15 cellular contexts compared by ENCODE assay signal in the genomic region with DNA sequence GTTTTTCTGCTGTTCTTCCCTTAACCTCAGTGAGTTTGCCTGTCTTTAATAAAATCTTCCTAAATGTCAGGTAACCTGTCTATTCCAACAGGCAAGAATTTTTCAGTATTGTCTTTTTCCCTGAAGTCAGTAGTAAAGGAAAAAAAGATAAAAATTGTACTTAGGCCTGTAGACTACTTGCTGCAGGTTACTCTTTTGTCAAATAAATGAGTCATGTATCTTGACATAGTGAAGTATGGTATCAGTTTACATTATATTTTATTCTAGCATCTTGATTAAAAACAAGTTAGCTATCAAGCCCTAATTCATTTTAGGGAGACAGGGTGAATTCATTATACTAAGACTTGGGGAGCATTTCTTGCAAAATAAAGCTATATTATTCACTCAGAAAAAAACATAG. TPM values are rescaled to one million over a fixed set of nuclear protein-coding genes. Genes with fewer than 3 reads are reported as not detected.
DNase-seq lines count a peak whose midpoint lies in the region; ATAC-seq and TF ChIP-seq lines count a peak whose summit lies in the region.
"Had no signal": no experiment of that assay in that cellular context is flagged by ENCODE, and none has a peak within 500 bp of the region (broad histone marks: within the 10 kb centered on the region; RNA-seq: fewer than 3 reads in every experiment).

No MANE protein-coding gene starts in this region.

- no peaks in the 10 kb centered on the region for H3F3A ChIP-seq in GM23248 (ENCODE audit: insufficient read depth)

- no peak for ATAC-seq in natural killer cell treated with Interleukin-12 subunit alpha and Interleukin-12 subunit beta and Interleukin-15 and Interleukin-18, amount 100 ng/mL, for 72 hours

- H3K36me3 ChIP-seq in breast epithelium (no peaks in the 10 kb centered on the region), GM23248 (ENCODE audit: low read depth) (peaks cover under 1% of the 10 kb centered on the region; the same call in 1 of the 2 replicates)

- no peak overlapping the region for H3K4me3 Mint-ChIP-seq in activated naive CD4-positive, alpha-beta T cell treated with anti-CD3 and anti-CD28 coated beads, Interleukin-2, amount 10 ng/mL, durations not matched to agents 7 days and 5 days
- no peak overlapping the region for H3K4me3 Mint-ChIP-seq in natural killer cell treated with Interleukin-12 subunit alpha and Interleukin-12 subunit beta and Interleukin-15 and Interleukin-18, amount 100 ng/mL, for 72 hours

- peak overlapping the region; percentile 20 for H3K27ac Mint-ChIP-seq in activated naive CD4-positive, alpha-beta T cell treated with anti-CD3 and anti-CD28 coated beads, Interleukin-2, amount 10 ng/mL, durations not matched to agents 7 days and 5 days
- peak overlapping the region; percentile 53 to 73 for H3K27ac Mint-ChIP-seq in natural killer cell treated with Interleukin-12 subunit alpha and Interleukin-12 subunit beta and Interleukin-15 and Interleukin-18, amount 100 ng/mL, for 72 hours

- no peak for TF ChIP-seq POLR2A in breast epithelium (IDR thresholded peaks at IDR 0.05)

- no peaks in the 10 kb centered on the region for H4K20me1 ChIP-seq in GM23248 (ENCODE audit: insufficient read depth)

- no peaks in the 10 kb centered on the region for H3K79me2 ChIP-seq in GM23248 (ENCODE audit: insufficient read depth)

- H3K36me3 Mint-ChIP-seq in activated naive CD4-positive, alpha-beta T cell treated with anti-CD3 and anti-CD28 coated beads, Interleukin-2, amount 10 ng/mL, durations not matched to agents 7 days and 5 days, result peaks cover 70% of the 10 kb centered on the region
- H3K36me3 Mint-ChIP-seq in natural killer cell treated with Interleukin-12 subunit alpha and Interleukin-12 subunit beta and Interleukin-15 and Interleukin-18, amount 100 ng/mL, for 72 hours, result peaks cover 22% of the 10 kb centered on the region

- CTCF ChIA-PET in activated naive CD4-positive, alpha-beta T cell treated with anti-CD3 and anti-CD28 coated beads, Interleukin-2, amount 10 ng/mL, durations not matched to agents 7 days and 5 days (lab: Charles Lee), result interaction anchor here (1.1 kb wide), 1 partner anchor 198 kb away, joined by 4 read pairs; no protein-coding TSS in a partner anchor

- no peak overlapping the region for H3K9ac ChIP-seq in GM23248

- intact Hi-C loops in breast epithelium (cut with DNase I; ENCODE audit: low total_unique reads), result no loop called here

- no peaks in the 10 kb centered on the region for H3K9me3 Mint-ChIP-seq in activated naive CD4-positive, alpha-beta T cell treated with anti-CD3 and anti-CD28 coated beads, Interleukin-2, amount 10 ng/mL, durations not matched to agents 7 days and 5 days
- no peaks in the 10 kb centered on the region for H3K9me3 Mint-ChIP-seq in natural killer cell treated with Interleukin-12 subunit alpha and Interleukin-12 subunit beta and Interleukin-15 and Interleukin-18, amount 100 ng/mL, for 72 hours

- peaks cover 0 to 4% of the 10 kb centered on the region in 2 donors for H3K4me1 ChIP-seq in breast epithelium
- no peaks in the 10 kb centered on the region for H3K4me1 ChIP-seq in GM23248 (ENCODE audit: insufficient read depth)

- peaks cover 28% of the 10 kb centered on the region for H3K4me1 Mint-ChIP-seq in activated naive CD4-positive, alpha-beta T cell treated with anti-CD3 and anti-CD28 coated beads, Interleukin-2, amount 10 ng/mL, durations not matched to agents 7 days and 5 days
- peaks cover 22 to 29% of the 10 kb centered on the region in 2 donors for H3K4me1 Mint-ChIP-seq in natural killer cell treated with Interleukin-12 subunit alpha and Interleukin-12 subunit beta and Interleukin-15 and Interleukin-18, amount 100 ng/mL, for 72 hours (ENCODE audit: low read depth in 2 of 2)

- H3K27me3 Mint-ChIP-seq in activated naive CD4-positive, alpha-beta T cell treated with anti-CD3 and anti-CD28 coated beads, Interleukin-2, amount 10 ng/mL, durations not matched to agents 7 days and 5 days, result no peaks in the 10 kb centered on the region
- H3K27me3 Mint-ChIP-seq in natural killer cell treated with Interleukin-12 subunit alpha and Interleukin-12 subunit beta and Interleukin-15 and Interleukin-18, amount 100 ng/mL, for 72 hours, result no peaks in the 10 kb centered on the region

- H3K4me3 ChIP-seq in breast epithelium (no peak overlapping the region), GM23248 (no peak overlapping the region)
- H3K4me3 ChIP-seq: HAP-1 had no signal

- in situ Hi-C loops in GM23248 (cut with MboI), result no loop called here

- no peak overlapping the region for H2AFZ ChIP-seq in GM23248

- H3K9me2 ChIP-seq in GM23248 (ENCODE audit: insufficient read depth), result no peaks in the 10 kb centered on the region

- peak overlapping the region; percentile 3 to 78 for H3K27ac ChIP-seq in breast epithelium
- no peak overlapping the region for H3K27ac ChIP-seq in GM23248

- H3K27me3 ChIP-seq in breast epithelium (no peaks in the 10 kb centered on the region), GM23248 (replicated peaks; ENCODE audit: insufficient read depth) (no peaks in the 10 kb centered on the region)

- H3K4me2 ChIP-seq in GM23248 (ENCODE audit: unreplicated experiment), result no peak overlapping the region

- DNase-seq in activated naive CD4-positive, alpha-beta T cell treated with anti-CD3 and anti-CD28 coated beads, Interleukin-2, amount 10 ng/mL, durations not matched to agents 7 days and 5 days, result no peak
- no peak for DNase-seq in activated naive CD4-positive, alpha-beta T cell treated with Interleukin-2 at 50 U/mL for 16 hours
- DNase-seq in DMS53 (lab: John Stamatoyannopoulos, UW), result peak; percentile 68
- DNase-seq in breast epithelium (ENCODE audit: low spot score in 2 of 2), result no peak
- no peak for DNase-seq in natural killer cell treated with Interleukin-12 subunit alpha and Interleukin-12 subunit beta and Interleukin-15 and Interleukin-18, amount 100 ng/mL, for 72 hours (ENCODE audit: low spot score)
- no peak for DNase-seq in GM23248
- DNase-seq in effector CD4-positive, alpha-beta T cell, result no peak
- DNase-seq in occipital lobe (lab: John Stamatoyannopoulos, UW), result no peak
- DNase-seq: ACHN, EL, NCI-H1417, NCI-H1930, NCI-H510A, SIG-M5 had no signal

- no peaks in the 10 kb centered on the region for H3K9me3 ChIP-seq in breast epithelium
- no peaks in the 10 kb centered on the region for H3K9me3 ChIP-seq in GM23248 (ENCODE audit: low read depth)
- H3K9me3 ChIP-seq: HAP-1 had no signal

- TF ChIP-seq CTCF in breast epithelium (IDR thresholded peaks at IDR 0.05), result no peak

RNA-seq across cellular contexts. Expression of a gene that starts 59.8 kb away (rescaled TPM):
- total RNA-seq in breast epithelium, result 10 to 100 TPM in 2 of 3 donors, 1 to 10 TPM in 1; 6.7 to 12.5 (median 11.7) TPM
- total RNA-seq in natural killer cell treated with Interleukin-12 subunit alpha and Interleukin-12 subunit beta and Interleukin-15 and Interleukin-18, amount 100 ng/mL, for 72 hours, result 100 to 1,000 TPM in 1 of 2 donors, 10 to 100 TPM in 1; 52.1 to 147 TPM
- total RNA-seq in GM23248 (2014; rRNA removed; shearing (Covaris generic)), result 33.3 and 40.0 TPM in 2 replicates
- polyA plus RNA-seq in GM23248 (2016; fragmentation: Nextera tagmentation; extraction: Ambion mirVana), result 25.9 and 26.3 TPM in 2 replicates
- 8.7 TPM for total RNA-seq in occipital lobe
